1 cellular context compared by ENCODE assay signal in genomic region chr22:30362632-30363281, GRCh38.
TF ChIP-seq lines count a peak whose summit lies in the region.

No MANE protein-coding gene starts in this region.

TF ChIP-seq in K562, 482 proteins besides CTCF, POLR2A, EP300 and RAD21:
- TF ChIP-seq ZFP36 (IDR thresholded peaks at IDR 0.05; ENCODE audit: low read depth, low read length, partially characterized antibody) (no peak), ESRRB (CRISPR knock-in tag; IDR thresholded peaks at IDR 0.05; ENCODE audit: borderline replicate concordance) (no peak), NCOR1 (IDR thresholded peaks at IDR 0.05) (0 out of 2 replicates have a peak, but pooled peaks have one; percentile 10), CHCHD3 (CRISPR knock-in tag; IDR thresholded peaks at IDR 0.05) (no peak), HDGF (IDR thresholded peaks at IDR 0.05) (no peak), POLR2AphosphoS5 (IDR thresholded peaks at IDR 0.05; ENCODE audit: control insufficient read depth, insufficient read depth, low read depth, low read length) (peak; percentile 30; the same call in 1 of the 2 replicates), E2F6 (IDR thresholded peaks at IDR 0.05; ENCODE audit: borderline replicate concordance in 1 of 2, extremely low read depth in 1 of 2, insufficient read depth in 1 of 2, insufficient read length in 1 of 2, low read depth in 1 of 2, low read length in 1 of 2, poor library complexity in 1 of 2, severe bottlenecking in 1 of 2) (no peak), TCF3 (CRISPR knock-in tag; IDR thresholded peaks at IDR 0.05) (peak; percentile 23; the same call in 1 of the 2 replicates), CBFA2T2 (conservative IDR thresholded peaks at IDR 0.05) (peak; percentile 43), CBFA2T3 (IDR thresholded peaks at IDR 0.05) (peak; percentile 68), NKRF (IDR thresholded peaks at IDR 0.05; ENCODE audit: borderline replicate concordance) (no peak), HOXB6 (CRISPR knock-in tag; IDR thresholded peaks at IDR 0.05; ENCODE audit: borderline replicate concordance) (no peak)
